ENCODE assay signal across 18 cellular contexts in the genomic region with DNA sequence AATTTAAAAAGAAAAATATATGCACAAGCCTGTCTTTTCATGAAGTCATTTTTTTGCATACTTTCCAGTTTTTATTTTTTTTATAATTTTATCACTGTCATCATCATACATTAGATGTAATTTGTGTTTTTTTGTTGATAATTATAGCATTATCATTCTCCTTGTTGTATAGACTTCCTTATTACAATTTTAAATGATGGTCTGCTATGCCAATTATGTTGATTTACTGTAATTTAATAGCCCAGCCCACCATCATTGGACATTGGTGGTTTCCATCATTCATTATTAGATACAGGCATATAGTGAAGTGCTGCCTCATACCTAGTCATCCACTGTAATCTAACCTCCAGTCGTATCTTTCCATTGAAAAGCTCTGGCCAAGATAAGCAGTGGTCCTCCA.
"Had no signal": no experiment of that assay in that cellular context is flagged by ENCODE, and none has a peak within 500 bp of the region (broad histone marks: within the 10 kb centered on the region; RNA-seq: fewer than 3 reads in every experiment).

No MANE protein-coding gene starts in this region.

- FAIRE-seq: pancreas had no signal

- H3K36me3 ChIP-seq: adrenal gland, pancreas, tibial artery had no signal

- H3K9me3 ChIP-seq: adrenal gland, pancreas, tibial artery had no signal

- H3K27ac Mint-ChIP-seq: activated CD4-positive, alpha-beta memory T cell treated with anti-CD3 and anti-CD28 coated beads, Interleukin-2, amount 10 ng/mL, durations not matched to agents 7 days and 5 days; activated naive CD4-positive, alpha-beta T cell treated with anti-CD3 and anti-CD28 coated beads, Interleukin-2, amount 50 U/mL, for 24 hours; activated T-cell treated with anti-CD3 and anti-CD28 coated beads, Interleukin-2, amount 50 U/mL, for 24 hours had no signal

- H3K4me3 ChIP-seq: adrenal gland, coronary artery, pancreas, tibial artery had no signal

- H3K36me3 Mint-ChIP-seq: activated naive CD4-positive, alpha-beta T cell treated with anti-CD3 and anti-CD28 coated beads, Interleukin-2, amount 50 U/mL, for 24 hours; naive B cell had no signal

- DNase-seq: activated CD4-positive, alpha-beta memory T cell treated with anti-CD3 and anti-CD28 coated beads, Interleukin-2, amount 10 ng/mL, durations not matched to agents 7 days and 5 days; activated CD4-positive, alpha-beta T cell treated with anti-CD3 and anti-CD28 coated beads for 4 hours; activated effector memory CD4-positive, alpha-beta T cell treated with Interleukin-2 at 50 U/mL for 16 hours; activated T-cell treated with anti-CD3 and anti-CD28 coated beads, Interleukin-2, amount 50 U/mL, for 24 hours; adrenal gland; central memory CD4-positive, alpha-beta T cell; effector CD4-positive, alpha-beta T cell; foreskin melanocyte; naive B cell; pancreas; stimulated activated CD4-positive, alpha-beta T cell treated with anti-CD3 and anti-CD28 coated beads, Interleukin-15, amount 100 ng/mL, for 24 hours; stimulated activated CD4-positive, alpha-beta T cell treated with anti-CD3 and anti-CD28 coated beads, Interleukin-4, amount 100 ng/mL, for 24 hours; stimulated activated naive CD4-positive, alpha-beta T cell; T-helper 1 cell; T1000; tibial artery had no signal

- H3K9me3 Mint-ChIP-seq: activated CD4-positive, alpha-beta memory T cell treated with anti-CD3 and anti-CD28 coated beads, Interleukin-2, amount 10 ng/mL, durations not matched to agents 7 days and 5 days; activated naive CD4-positive, alpha-beta T cell treated with anti-CD3 and anti-CD28 coated beads, Interleukin-2, amount 50 U/mL, for 24 hours; activated T-cell treated with anti-CD3 and anti-CD28 coated beads, Interleukin-2, amount 50 U/mL, for 24 hours; naive B cell had no signal

- H3K27me3 ChIP-seq: adrenal gland, pancreas, tibial artery had no signal

- H3K4me3 Mint-ChIP-seq: activated CD4-positive, alpha-beta memory T cell treated with anti-CD3 and anti-CD28 coated beads, Interleukin-2, amount 10 ng/mL, durations not matched to agents 7 days and 5 days; activated naive CD4-positive, alpha-beta T cell treated with anti-CD3 and anti-CD28 coated beads, Interleukin-2, amount 50 U/mL, for 24 hours; activated T-cell treated with anti-CD3 and anti-CD28 coated beads, Interleukin-2, amount 50 U/mL, for 24 hours had no signal

- ATAC-seq: pancreas had no signal

- H3K27ac ChIP-seq: adrenal gland, coronary artery, pancreas, tibial artery had no signal
